Comparison of ENCODE assay signal across 8 cellular contexts in genomic region chr1:44377925-44378784, GRCh38. TPM values are rescaled to one million over a fixed set of nuclear protein-coding genes. Genes with fewer than 3 reads are reported as not detected.
DNase-seq lines count a peak whose midpoint lies in the region; ATAC-seq and TF ChIP-seq lines count a peak whose summit lies in the region.

No MANE protein-coding gene starts in this region.

- intact Hi-C loops in adrenal gland (cut with DNase I): loop anchor here (2.0 to 5.0 kb wide), 2 partner anchors 219 kb away; no protein-coding TSS in a partner anchor
- intact Hi-C loops in gastrocnemius medialis (cut with DNase I; ENCODE audit: low total_unique reads): loop anchor here (5.0 kb wide), 1 partner anchor 219 kb away; no protein-coding TSS in a partner anchor

- WGBS in adrenal gland, 4 donors: 67 to 80% (median 78%) methylated on average over 12 of the region's 12 CpGs

- H3K27ac ChIP-seq in adrenal gland: no peak overlapping the region
- H3K27ac ChIP-seq in gastrocnemius medialis: no peak overlapping the region

- TF ChIP-seq CTCF in adrenal gland (IDR thresholded peaks at IDR 0.05): peak; percentile 33 to 60 (median 57)
- TF ChIP-seq CTCF in gastrocnemius medialis (IDR thresholded peaks at IDR 0.05 in 4 of 5, conservative IDR thresholded peaks at IDR 0.05 in 1 of 5): peak; percentile 9 to 58 (median 54)

- in situ Hi-C loops in gastrocnemius medialis (cut with MboI; ENCODE audit: low sequenced_read_pairs in 4 of 4): loop anchor here in 3 of 4 donors (5.0 to 25.0 kb wide), 3 partner anchors 209 to 219 kb away; no protein-coding TSS in a partner anchor

- no peaks in the 10 kb centered on the region for H3K36me3 ChIP-seq in adrenal gland (replicated peaks in 1 of 2)
- H3K36me3 ChIP-seq in gastrocnemius medialis: no peaks in the 10 kb centered on the region

- no peaks in the 10 kb centered on the region for H3K9me3 ChIP-seq in adrenal gland (replicated peaks in 1 of 3)
- H3K9me3 ChIP-seq in gastrocnemius medialis: no peaks in the 10 kb centered on the region

- no peak for ATAC-seq in gastrocnemius medialis
- ATAC-seq in GM18861 (IDR thresholded peaks at IDR 0.05; ENCODE audit: unreplicated experiment): no peak

- H3K4me1 ChIP-seq in adrenal gland (replicated peaks in 1 of 2) (no peaks in the 10 kb centered on the region), gastrocnemius medialis (no peaks in the 10 kb centered on the region)

- H3K27me3 ChIP-seq in adrenal gland: no peaks in the 10 kb centered on the region
- H3K27me3 ChIP-seq in gastrocnemius medialis: no peaks in the 10 kb centered on the region

- TF ChIP-seq POLR2A in adrenal gland (IDR thresholded peaks at IDR 0.05): no peak
- TF ChIP-seq POLR2A in gastrocnemius medialis (IDR thresholded peaks at IDR 0.05): no peak

- H3K4me3 ChIP-seq in adrenal gland: no peak overlapping the region
- no peak overlapping the region for H3K4me3 ChIP-seq in gastrocnemius medialis

- DNase-seq in D341Med (ENCODE audit: low spot score) (peak; percentile 68), HUDEP-2 (lab: John Stamatoyannopoulos, UW; ENCODE audit: unreplicated experiment in 76 of 76) (peak in 46 of 76 experiments; percentile 2 to 49 (median 18)), RPMI8226 (peak; percentile 69), adrenal gland (peak; percentile 28 to 57 (median 35)), hepatic stellate cell (ENCODE audit: low spot score) (peak; percentile 46), gastrocnemius medialis (no peak), NCI-H1048 (lab: John Stamatoyannopoulos, UW) (no peak)

RNA-seq across cellular contexts. Expression of gene ERI3, which starts 23.1 kb away (rescaled TPM):
- total RNA-seq in adrenal gland (10 to 100 TPM; 34.3 to 62.8 (median 47.9) TPM), gastrocnemius medialis (100 to 1,000 TPM in 1 of 4 donors, 10 to 100 TPM in 3; 53.8 to 101 (median 79.8) TPM)
- polyA plus RNA-seq in adrenal gland: 10 to 100 TPM; 33.8 to 43.4 (median 38.6) TPM

RNA-seq across cellular contexts. Expression of gene RNF220, which starts 26.9 kb away (rescaled TPM):
- total RNA-seq in adrenal gland (100 to 1,000 TPM in 4 of 8 donors, 10 to 100 TPM in 4; 55.9 to 150 (median 84.1) TPM), gastrocnemius medialis (100 to 1,000 TPM in 3 of 4 donors, 10 to 100 TPM in 1; 91.2 to 172 (median 128) TPM)
- 10 to 100 TPM; 36.3 to 67.5 (median 50.2) TPM for polyA plus RNA-seq in adrenal gland

Comparison
In these comparisons a context has a peak if more than half of its experiments do, and no peak if none do; other contexts are left out.
1. DNase-seq: peak in D341Med (single experiment), HUDEP-2 (46 of 76), RPMI8226 (single experiment), adrenal gland (7 of 7) and hepatic stellate cell (single experiment); none in gastrocnemius medialis (0 of 2) and NCI-H1048 (single experiment).